Comparison of ENCODE assay signal across 9 cellular contexts in the genomic region with DNA sequence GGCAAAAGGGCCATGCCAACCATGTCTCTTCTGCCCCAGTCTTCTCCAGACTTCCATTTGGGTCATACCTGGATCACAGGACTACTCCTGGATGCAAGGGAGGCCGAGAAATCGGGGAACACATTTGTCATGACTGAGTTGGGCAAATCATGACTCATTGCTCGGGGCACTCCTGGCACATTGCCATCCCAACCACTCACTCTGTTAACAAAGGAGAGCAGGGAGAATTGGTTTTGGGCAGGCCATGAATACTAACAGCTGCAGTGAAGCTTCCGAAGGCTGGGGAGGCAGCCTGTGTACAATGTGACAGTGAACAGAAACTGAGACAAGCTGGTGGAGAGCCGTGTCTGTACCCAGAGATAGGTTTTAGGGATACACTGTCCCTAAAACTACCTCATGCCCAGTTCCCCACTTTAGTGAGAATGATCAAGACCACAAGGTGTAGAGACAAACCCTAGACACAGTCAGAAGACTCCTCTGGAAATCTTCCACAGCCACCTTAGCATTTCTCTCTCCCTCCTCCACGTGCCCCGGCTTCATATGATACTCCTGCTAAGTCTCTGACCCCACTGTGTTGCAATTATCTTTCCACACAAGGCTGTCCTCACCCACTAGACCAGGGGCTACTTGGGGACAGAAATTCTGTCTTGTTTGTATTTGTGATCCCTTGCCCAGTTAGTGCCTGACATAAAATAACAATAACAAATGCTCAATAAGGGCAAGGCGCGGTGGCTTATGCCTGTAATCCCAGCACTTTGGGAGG. TPM values are rescaled to one million over a fixed set of nuclear protein-coding genes. Genes with fewer than 3 reads are reported as not detected.
DNase-seq lines count a peak whose midpoint lies in the region; ATAC-seq and TF ChIP-seq lines count a peak whose summit lies in the region.
"Had no signal": no experiment of that assay in that cellular context is flagged by ENCODE, and none has a peak within 500 bp of the region (broad histone marks: within the 10 kb centered on the region; RNA-seq: fewer than 3 reads in every experiment).

No MANE protein-coding gene starts in this region.

- H3K36me3 Mint-ChIP-seq in neural crest cell (ENCODE audit: low read depth): no peaks in the 10 kb centered on the region

- H3K36me3 ChIP-seq in body of pancreas (replicated peaks in 1 of 2; ENCODE audit: insufficient read depth in 1 of 2, low read depth in 2 of 2): no peaks in the 10 kb centered on the region
- H3K36me3 ChIP-seq: heart left ventricle had no signal

- 56 to 69% methylated on average over 8 to 9 of the region's 9 CpGs for WGBS in body of pancreas, 2 donors

- no peak overlapping the region for H3K4me3 ChIP-seq in body of pancreas
- H3K4me3 ChIP-seq: heart left ventricle had no signal

- no peak overlapping the region for H3K27ac ChIP-seq in body of pancreas
- H3K27ac ChIP-seq: heart left ventricle had no signal

- no peak for TF ChIP-seq POLR2A in body of pancreas (IDR thresholded peaks at IDR 0.05)

- DNase-seq in EH (ENCODE audit: low read depth) (peak; percentile 63), NCI-H2081 (lab: John Stamatoyannopoulos, UW) (peak; percentile 51 to 76), body of pancreas (peak; percentile 38 to 72 (median 48)), neural crest cell (ENCODE audit: low read depth, low spot score) (no peak), GF-D8 (lab: John Stamatoyannopoulos, UW) (no peak)
- no peak for DNase-seq in stimulated activated naive CD4-positive, alpha-beta T cell treated with Interleukin-2 at 50 U/mL for 16 hours (lab: John Stamatoyannopoulos, UW)

- H3K9me3 ChIP-seq in body of pancreas: no peaks in the 10 kb centered on the region
- H3K9me3 ChIP-seq: heart left ventricle had no signal

- no peaks in the 10 kb centered on the region for H3K4me1 Mint-ChIP-seq in neural crest cell

- H3K4me1 ChIP-seq in body of pancreas: peaks cover 10% of the 10 kb centered on the region
- H3K4me1 ChIP-seq: heart left ventricle had no signal

- ATAC-seq in body of pancreas (no peak), HG03280 (IDR thresholded peaks at IDR 0.05; ENCODE audit: unreplicated experiment) (no peak), HG02885 (IDR thresholded peaks at IDR 0.05; ENCODE audit: poor library complexity, unreplicated experiment) (no peak)
- ATAC-seq: heart left ventricle had no signal

- no peaks in the 10 kb centered on the region for H3K27me3 ChIP-seq in body of pancreas
- H3K27me3 ChIP-seq: heart left ventricle had no signal

- intact Hi-C loops in body of pancreas (cut with DNase I): no loop called here

- H3K4me3 Mint-ChIP-seq in neural crest cell: no peak overlapping the region

- H3K27ac Mint-ChIP-seq in neural crest cell (ENCODE audit: unreplicated experiment): peak overlapping the region; percentile 48

- H3K9me3 Mint-ChIP-seq in neural crest cell: no peaks in the 10 kb centered on the region

- TF ChIP-seq CTCF in body of pancreas (IDR thresholded peaks at IDR 0.05): no peak
- no peak for TF ChIP-seq CTCF in neural crest cell (conservative IDR thresholded peaks at IDR 0.05)

- H3K27me3 Mint-ChIP-seq in neural crest cell (ENCODE audit: low read depth): no peaks in the 10 kb centered on the region

RNA-seq across cellular contexts. Expression of gene BUB1B, which starts 10.5 kb away (rescaled TPM):
- total RNA-seq in body of pancreas (not detected), neural crest cell (95.8 and 96.6 TPM in 2 replicates)

RNA-seq across cellular contexts. Expression of gene BMF, which starts 41.7 kb away (rescaled TPM):
- 10 to 100 TPM in 1 of 2 donors, 1 to 10 TPM in 1; 4.3 to 16.1 TPM for total RNA-seq in body of pancreas
- total RNA-seq in neural crest cell: 18.0 and 23.0 TPM in 2 replicates

Comparison
In these comparisons a context has a peak if more than half of its experiments do, and no peak if none do; other contexts are left out.
1. DNase-seq: peak in EH (single experiment), NCI-H2081 (2 of 2) and body of pancreas (4 of 4); none in neural crest cell (single experiment), stimulated activated naive CD4-positive, alpha-beta T cell treated with Interleukin-2 at 50 U/mL for 16 hours (single experiment) and GF-D8 (single experiment).
2. RNA of gene BUB1B, which starts 10.5 kb away (total RNA-seq): 95.8 to 96.6 TPM in neural crest cell; not detected in body of pancreas; every median in the first group is over 10 times any median in the second.